ENCODE assay signal across 1 cellular context in genomic region chrX:108582151-108582550, GRCh38.
TF ChIP-seq lines count a peak whose summit lies in the region.

No MANE protein-coding gene starts in this region.

TF ChIP-seq in GM23338, 12 proteins besides CTCF, POLR2A, EP300 and RAD21 (continued from another document):
- TF ChIP-seq ZNF462 (CRISPR knock-in tag; IDR thresholded peaks at IDR 0.05) = no peak
- no peak for TF ChIP-seq ZNF331 (CRISPR knock-in tag; IDR thresholded peaks at IDR 0.05; ENCODE audit: low read depth)
